In the genomic region with DNA sequence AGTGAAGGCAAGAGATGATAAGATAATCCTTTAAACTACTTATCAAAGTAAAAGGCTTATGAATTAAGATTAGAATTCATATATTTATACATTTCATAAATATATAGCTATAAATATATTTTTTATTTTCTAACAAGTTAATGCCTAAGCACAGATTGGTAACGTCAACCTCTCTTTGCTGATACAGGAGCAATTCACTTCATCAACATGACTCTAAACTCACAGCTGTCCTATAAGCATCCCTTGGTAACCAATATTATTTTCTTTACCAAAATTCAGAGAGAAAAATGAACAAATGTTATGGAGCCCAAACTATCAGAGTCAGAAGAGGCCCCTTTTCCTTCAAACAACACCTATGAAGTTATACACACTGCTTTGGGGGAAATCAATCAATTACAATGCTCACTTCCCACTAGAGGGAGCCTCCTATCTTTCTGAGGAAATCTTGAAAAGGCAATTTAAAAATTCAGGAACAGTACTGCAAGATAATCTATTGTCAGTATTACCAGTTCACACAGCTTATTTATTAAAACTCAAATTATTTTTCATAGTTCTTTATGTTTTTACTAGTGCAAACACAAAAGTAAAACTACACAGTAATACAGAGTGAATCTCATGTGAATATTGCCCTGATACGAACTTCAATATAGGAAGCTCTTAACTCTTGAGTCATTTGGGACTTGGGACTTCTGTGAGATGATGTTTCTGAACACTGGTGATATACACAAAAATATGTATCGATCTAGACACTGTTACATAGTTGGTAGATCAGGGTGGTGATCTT, we compare ENCODE assay signal across 10 cellular contexts. TPM values are rescaled to one million over a fixed set of nuclear protein-coding genes. Genes with fewer than 3 reads are reported as not detected.
DNase-seq lines count a peak whose midpoint lies in the region; ATAC-seq, FAIRE-seq and TF ChIP-seq lines count a peak whose summit lies in the region.
"Had no signal": no experiment of that assay in that cellular context is flagged by ENCODE, and none has a peak within 500 bp of the region (broad histone marks: within the 10 kb centered on the region; RNA-seq: fewer than 3 reads in every experiment).

No MANE protein-coding gene starts in this region.

- H3K4me1 ChIP-seq in BE2C (no peaks in the 10 kb centered on the region), liver (ENCODE audit: control insufficient read depth in 4 of 4, insufficient read depth in 4 of 4, low read length in 3 of 4) (no peaks in the 10 kb centered on the region)

- WGBS in liver, result 84% methylated on average over 3 of the region's 3 CpGs

- TF ChIP-seq RAD21 in liver (IDR thresholded peaks at IDR 0.05), result peak; percentile 48 to 59

- no peak overlapping the region for H3K4me3 Mint-ChIP-seq in HFFc6

- ATAC-seq in GM21390 (IDR thresholded peaks at IDR 0.05; ENCODE audit: unreplicated experiment) (no peak), HG03354 (IDR thresholded peaks at IDR 0.05; ENCODE audit: poor library complexity, severe bottlenecking, unreplicated experiment) (no peak)

- no peaks in the 10 kb centered on the region for H3K27me3 ChIP-seq in BE2C
- no peaks in the 10 kb centered on the region for H3K27me3 ChIP-seq in liver (ENCODE audit: control insufficient read depth in 4 of 4, insufficient read depth in 4 of 4, low read length in 3 of 4)
- H3K27me3 ChIP-seq: ovary had no signal

- H3K4me3 ChIP-seq in BE2C (ENCODE audit: low read depth, low read length) (no peak overlapping the region), liver (ENCODE audit: low read depth in 1 of 3, low read length in 3 of 3) (no peak overlapping the region)
- H3K4me3 ChIP-seq: ovary had no signal

- peak; percentile 22; the same call in 1 of the 2 replicates for TF ChIP-seq CTCF in BE2C (IDR thresholded peaks at IDR 0.05; ENCODE audit: low read depth, low read length)
- TF ChIP-seq CTCF in HFFc6 (IDR thresholded peaks at IDR 0.05), result peak; percentile 51; the same call in 1 of the 2 replicates
- peak; percentile 11 for TF ChIP-seq CTCF in liver (IDR thresholded peaks at IDR 0.05; ENCODE audit: low read depth, low read length, missing input control)

- DNase-seq in BE2C, result no peak
- DNase-seq in HFFc6, result no peak
- peak; percentile 18 for DNase-seq in astrocyte of the hippocampus (ENCODE audit: low read depth, low spot score)
- no peak for DNase-seq in NCI-H2227 treated with DMSO at 0.1 percent for 48 hours (lab: John Stamatoyannopoulos, UW)
- DNase-seq in GM12892 (ENCODE audit: insufficient read length), result no peak
- DNase-seq: ovary had no signal

- no peaks in the 10 kb centered on the region for H3K36me3 Mint-ChIP-seq in HFFc6 (ENCODE audit: low read depth)

- H3K27ac Mint-ChIP-seq in HFFc6, result no peak overlapping the region

- H3K9me3 Mint-ChIP-seq in HFFc6, result peaks cover 22% of the 10 kb centered on the region

- H3K4me1 Mint-ChIP-seq in HFFc6 (ENCODE audit: low read depth), result no peaks in the 10 kb centered on the region

- H3K9me3 ChIP-seq in BE2C (no peaks in the 10 kb centered on the region), liver (ENCODE audit: control insufficient read depth in 4 of 4, low read length in 3 of 4) (no peaks in the 10 kb centered on the region)
- H3K9me3 ChIP-seq: ovary had no signal

- H3K27me3 Mint-ChIP-seq in HFFc6 (ENCODE audit: insufficient read depth), result no peaks in the 10 kb centered on the region

- H3K9ac ChIP-seq in liver (ENCODE audit: low read depth in 1 of 2, low read length in 2 of 2), result no peak overlapping the region

- H3K36me3 ChIP-seq in BE2C, result no peaks in the 10 kb centered on the region
- H3K36me3 ChIP-seq in liver (ENCODE audit: control insufficient read depth in 4 of 4, insufficient read depth in 3 of 4, low read depth in 1 of 4, low read length in 3 of 4), result no peaks in the 10 kb centered on the region
- H3K36me3 ChIP-seq: ovary had no signal

- H3K27ac ChIP-seq in liver (ENCODE audit: low read depth in 1 of 2, low read length in 2 of 2), result no peak overlapping the region
- H3K27ac ChIP-seq: ovary had no signal

- no peak for TF ChIP-seq POLR2A in GM12892 (IDR thresholded peaks at IDR 0.05; ENCODE audit: low read depth, low read length)

- no peak for FAIRE-seq in GM12892 (lab: Jason Lieb, UNC)

TF ChIP-seq in liver, 16 proteins besides CTCF, POLR2A, EP300 and RAD21:
- TF ChIP-seq, protein P1, sequence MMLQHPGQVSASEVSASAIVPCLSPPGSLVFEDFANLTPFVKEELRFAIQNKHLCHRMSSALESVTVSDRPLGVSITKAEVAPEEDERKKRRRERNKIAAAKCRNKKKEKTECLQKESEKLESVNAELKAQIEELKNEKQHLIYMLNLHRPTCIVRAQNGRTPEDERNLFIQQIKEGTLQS (IDR thresholded peaks at IDR 0.05), result no peak
- no peak for TF ChIP-seq SP1 (IDR thresholded peaks at IDR 0.05)

RNA-seq across cellular contexts. Expression of a gene that starts 51.0 kb away (rescaled TPM):
- not detected for polyA plus RNA-seq in BE2C (2012; ENCODE audit: insufficient read depth, insufficient read length, low read depth)
- not detected for total RNA-seq in HFFc6 (2021; fragmentation: NEBNext Ultra II Directional; extraction: Animal tissue kit (Norgen Biotek cat#: 25700))
- not detected for total RNA-seq in liver
- not detected for polyA plus RNA-seq in liver
- polyA plus RNA-seq in GM12892 (2012; ENCODE audit: missing spikeins), result not detected
- total RNA-seq: cerebellum, ovary had no signal
